In genomic region chr6:148789991-148790390, GRCh38 we compare ENCODE assay signal across 14 cellular contexts. TPM values are rescaled to one million over a fixed set of nuclear protein-coding genes. Genes with fewer than 3 reads are reported as not detected.
DNase-seq lines count a peak whose midpoint lies in the region; TF ChIP-seq lines count a peak whose summit lies in the region.
"Had no signal": no experiment of that assay in that cellular context is flagged by ENCODE, and none has a peak within 500 bp of the region (broad histone marks: within the 10 kb centered on the region; RNA-seq: fewer than 3 reads in every experiment).

No MANE protein-coding gene starts in this region.

- TF ChIP-seq POLR2A in breast epithelium (IDR thresholded peaks at IDR 0.05), result no peak

- no peak overlapping the region for H3K27ac ChIP-seq in breast epithelium
- H3K27ac ChIP-seq: 22Rv1 had no signal

- DNase-seq in DMS79 treated with DMSO at 0.1 percent for 48 hours (lab: John Stamatoyannopoulos, UW), result peak; percentile 48
- no peak for DNase-seq in DMS79 (lab: John Stamatoyannopoulos, UW)
- peak in 27 of 42 donors; percentile 9 to 72 (median 42) for DNase-seq in head of caudate nucleus
- DNase-seq in putamen (ENCODE audit: low spot score), result peak; percentile 7
- DNase-seq in NCI-H1105 (lab: John Stamatoyannopoulos, UW), result no peak
- DNase-seq in NCI-H524 (lab: John Stamatoyannopoulos, UW), result no peak
- no peak for DNase-seq in breast epithelium (ENCODE audit: low spot score in 2 of 2)
- DNase-seq: CD4-positive, CD25-positive, alpha-beta regulatory T cell; DMS53; IMR-90; KBM-7 had no signal

- TF ChIP-seq CTCF in breast epithelium (IDR thresholded peaks at IDR 0.05), result no peak

- intact Hi-C loops in head of caudate nucleus (cut with DNase I) (no loop called here), breast epithelium (cut with DNase I; ENCODE audit: low total_unique reads) (no loop called here)

- H3K4me3 ChIP-seq in breast epithelium, result no peak overlapping the region
- H3K4me3 ChIP-seq: GM12878 had no signal

- H3K9me3 ChIP-seq in breast epithelium, result peaks cover 0 to 6% of the 10 kb centered on the region in 2 donors

- no peaks in the 10 kb centered on the region for H3K36me3 ChIP-seq in breast epithelium

- H3K4me1 ChIP-seq in breast epithelium, result no peaks in the 10 kb centered on the region

- H3K27me3 ChIP-seq in breast epithelium, result no peaks in the 10 kb centered on the region

RNA-seq across cellular contexts. Expression of gene UST, which starts 43.2 kb away (rescaled TPM):
- total RNA-seq in breast epithelium, result 10 to 100 TPM; 10.5 to 28.8 (median 13.2) TPM
- total RNA-seq: G401 had no signal

Comparison
In these comparisons a context has a peak if more than half of its experiments do, and no peak if none do; other contexts are left out.
1. DNase-seq: peak in DMS79 treated with DMSO at 0.1 percent for 48 hours (single experiment), head of caudate nucleus (27 of 42) and putamen (single experiment); none in DMS79 (single experiment), NCI-H1105 (single experiment), NCI-H524 (0 of 2) and breast epithelium (0 of 2).